In the genomic region with DNA sequence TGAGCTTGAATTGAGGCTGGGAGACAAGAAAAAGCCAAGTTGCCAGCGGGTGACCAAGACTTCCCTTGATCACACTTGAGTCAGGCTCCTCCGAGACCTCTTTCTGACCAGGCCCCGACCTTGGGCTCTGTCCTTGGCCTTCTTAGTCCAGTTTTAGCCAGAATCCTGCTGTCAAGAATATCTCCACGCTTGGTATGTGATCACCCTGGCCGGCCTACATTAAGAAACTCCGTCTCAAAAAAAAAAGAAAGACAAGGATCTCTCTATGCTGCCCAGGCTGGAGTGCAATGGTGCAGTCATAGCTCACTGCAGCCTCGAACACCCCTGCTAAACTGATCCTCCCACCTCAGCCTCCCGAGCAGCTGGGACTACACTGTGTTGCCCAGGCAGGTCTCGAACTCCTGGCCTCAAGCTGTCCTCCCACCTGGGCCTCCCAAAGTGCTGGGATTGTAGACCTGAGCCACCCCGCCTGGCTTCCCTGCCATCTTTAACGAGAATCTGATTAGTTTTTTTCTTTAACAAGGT, we compare ENCODE assay signal across 9 cellular contexts. TPM values are rescaled to one million over a fixed set of nuclear protein-coding genes. Genes with fewer than 3 reads are reported as not detected.
DNase-seq lines count a peak whose midpoint lies in the region; ATAC-seq and TF ChIP-seq lines count a peak whose summit lies in the region.
"Had no signal": no experiment of that assay in that cellular context is flagged by ENCODE, and none has a peak within 500 bp of the region (broad histone marks: within the 10 kb centered on the region; RNA-seq: fewer than 3 reads in every experiment).

No MANE protein-coding gene starts in this region.

- ATAC-seq in gastrocnemius medialis (no peak), GM19395 (IDR thresholded peaks at IDR 0.05; ENCODE audit: unreplicated experiment) (no peak)

- TF ChIP-seq POLR2A in gastrocnemius medialis (IDR thresholded peaks at IDR 0.05) = no peak

- no peak overlapping the region for H3K27ac ChIP-seq in SK-N-MC
- peak overlapping the region; percentile 95 to 96 (median 96) for H3K27ac ChIP-seq in gastrocnemius medialis

- no peak overlapping the region for H3K9ac ChIP-seq in SK-N-MC (ENCODE audit: insufficient read length)

- in situ Hi-C loops in gastrocnemius medialis (cut with MboI; ENCODE audit: low sequenced_read_pairs in 4 of 4) = no loop called here

- H3K27me3 ChIP-seq in gastrocnemius medialis = no peaks in the 10 kb centered on the region

- H3K4me3 ChIP-seq in GM12864 (ENCODE audit: low read depth, low read length) (peak overlapping the region; percentile 69), SK-N-MC (peak overlapping the region; percentile 85; the same call in 1 of the 2 replicates), fibroblast of pulmonary artery (replicated peaks; ENCODE audit: low read depth, low read length) (peak overlapping the region; percentile 67), gastrocnemius medialis (peak overlapping the region; percentile 83 to 92 (median 86))

- DNase-seq in GM12864 (ENCODE audit: low read depth) = no peak
- no peak for DNase-seq in SK-N-MC (ENCODE audit: low read depth, low spot score)
- no peak for DNase-seq in fibroblast of pulmonary artery (ENCODE audit: low read depth)
- DNase-seq in gastrocnemius medialis = no peak
- no peak for DNase-seq in stimulated activated CD4-positive, alpha-beta T cell treated with anti-CD3 and anti-CD28 coated beads, Interleukin-4, amount 100 ng/mL, for 4 hours
- DNase-seq in H4 (ENCODE audit: low spot score) = no peak
- no peak for DNase-seq in HuH-7.5 (ENCODE audit: low spot score)
- DNase-seq: NK-92 treated with Interleukin-12 subunit alpha and Interleukin-12 subunit beta, amount 100 ng/mL, for 24 hours had no signal

- TF ChIP-seq CTCF in GM12864 (IDR thresholded peaks at IDR 0.05; ENCODE audit: low read depth, low read length, missing control alignments) = no peak
- no peak for TF ChIP-seq CTCF in fibroblast of pulmonary artery (IDR thresholded peaks at IDR 0.05; ENCODE audit: low read length, missing control alignments)
- no peak for TF ChIP-seq CTCF in gastrocnemius medialis (IDR thresholded peaks at IDR 0.05 in 4 of 5, conservative IDR thresholded peaks at IDR 0.05 in 1 of 5)

- H3K9me3 ChIP-seq in SK-N-MC (ENCODE audit: low read depth, low read length) = no peaks in the 10 kb centered on the region
- no peaks in the 10 kb centered on the region for H3K9me3 ChIP-seq in gastrocnemius medialis

- no peaks in the 10 kb centered on the region for H3K36me3 ChIP-seq in SK-N-MC (ENCODE audit: insufficient read depth, low read length)
- no peaks in the 10 kb centered on the region for H3K36me3 ChIP-seq in gastrocnemius medialis

- intact Hi-C loops in gastrocnemius medialis (cut with DNase I; ENCODE audit: low total_unique reads) = no loop called here

- peaks cover 24 to 29% of the 10 kb centered on the region in 2 donors for H3K4me1 ChIP-seq in gastrocnemius medialis

RNA-seq across cellular contexts. Expression of a gene that starts 1.0 kb away (rescaled TPM):
- total RNA-seq in gastrocnemius medialis = 10 to 100 TPM; 49.7 to 80.1 (median 53.6) TPM
- 18.8 and 24.0 TPM in 2 replicates for total RNA-seq in H4 (2014; rRNA removed; shearing (Covaris generic))
